8 cellular contexts compared by ENCODE assay signal in genomic region chrX:41922125-41922521, GRCh38. TPM values are rescaled to one million over a fixed set of nuclear protein-coding genes. Genes with fewer than 3 reads are reported as not detected.
DNase-seq lines count a peak whose midpoint lies in the region; ATAC-seq lines count a peak whose summit lies in the region.

No MANE protein-coding gene starts in this region.

- H3K36me3 ChIP-seq in iPS-20b (ENCODE audit: insufficient read depth, low read depth, low read length) = no peaks in the 10 kb centered on the region

- H3K9ac ChIP-seq in iPS-20b (ENCODE audit: low read depth, low read length) = peak overlapping the region; percentile 78

- no peak for ATAC-seq in HG03354 (IDR thresholded peaks at IDR 0.05; ENCODE audit: poor library complexity, severe bottlenecking, unreplicated experiment)

- no peak overlapping the region for H3K27ac ChIP-seq in iPS-20b (ENCODE audit: low read length)

- peak overlapping the region; percentile 92 for H3K4me3 ChIP-seq in iPS-20b (ENCODE audit: low read length)

- peak overlapping the region; percentile 92 for H3K4me3 Mint-ChIP-seq in activated naive CD8-positive, alpha-beta T cell treated with anti-CD3 and anti-CD28 coated beads for 36 hours

- H3K4me1 Mint-ChIP-seq in activated naive CD8-positive, alpha-beta T cell treated with anti-CD3 and anti-CD28 coated beads for 36 hours = peaks cover 28% of the 10 kb centered on the region

- H3K27me3 Mint-ChIP-seq in activated naive CD8-positive, alpha-beta T cell treated with anti-CD3 and anti-CD28 coated beads for 36 hours = no peaks in the 10 kb centered on the region

- peaks cover 8% of the 10 kb centered on the region; the same call in 1 of the 2 replicates for H3K27me3 ChIP-seq in iPS-20b (ENCODE audit: insufficient read depth, low read length)

- peak overlapping the region; percentile 92 for H3K27ac Mint-ChIP-seq in activated naive CD8-positive, alpha-beta T cell treated with anti-CD3 and anti-CD28 coated beads for 36 hours

- no peaks in the 10 kb centered on the region for H3K36me3 Mint-ChIP-seq in activated naive CD8-positive, alpha-beta T cell treated with anti-CD3 and anti-CD28 coated beads for 36 hours

- H3K9me3 ChIP-seq in iPS-20b (ENCODE audit: insufficient read depth, low read depth, low read length) = no peaks in the 10 kb centered on the region

- DNase-seq in NK-92 treated with Interleukin-12 subunit alpha and Interleukin-12 subunit beta, amount 100 ng/mL, for 24 hours (lab: John Stamatoyannopoulos, UW) = peak; percentile 9
- DNase-seq in NK-92 (lab: John Stamatoyannopoulos, UW; ENCODE audit: unreplicated experiment) (no peak), NCI-H526 treated with DMSO at 0.1 percent for 48 hours (lab: John Stamatoyannopoulos, UW) (peak; percentile 19), NCI-H2107 (lab: John Stamatoyannopoulos, UW) (no peak)
- peak; percentile 56 for DNase-seq in activated naive CD8-positive, alpha-beta T cell treated with anti-CD3 and anti-CD28 coated beads for 36 hours
- DNase-seq in stimulated activated CD4-positive, alpha-beta T cell treated with anti-CD3 and anti-CD28 coated beads, Interleukin-1b, Interleukin-23, amount 100 ng/mL, for 48 hours = peak; percentile 41

- peaks cover 3% of the 10 kb centered on the region for H3K4me1 ChIP-seq in iPS-20b (ENCODE audit: insufficient read depth, low read length)

- H3K9me3 Mint-ChIP-seq in activated naive CD8-positive, alpha-beta T cell treated with anti-CD3 and anti-CD28 coated beads for 36 hours = no peaks in the 10 kb centered on the region

RNA-seq across cellular contexts. Expression of gene CASK, which starts 1.2 kb away (rescaled TPM):
- 10 to 100 TPM; 16.6 to 20.4 TPM for total RNA-seq in activated naive CD8-positive, alpha-beta T cell treated with anti-CD3 and anti-CD28 coated beads for 36 hours

Comparison
In these comparisons a context has a peak if more than half of its experiments do, and no peak if none do; other contexts are left out.
1. DNase-seq: peak in NK-92 treated with Interleukin-12 subunit alpha and Interleukin-12 subunit beta, amount 100 ng/mL, for 24 hours (single experiment), NCI-H526 treated with DMSO at 0.1 percent for 48 hours (single experiment), activated naive CD8-positive, alpha-beta T cell treated with anti-CD3 and anti-CD28 coated beads for 36 hours (single experiment) and stimulated activated CD4-positive, alpha-beta T cell treated with anti-CD3 and anti-CD28 coated beads, Interleukin-1b, Interleukin-23, amount 100 ng/mL, for 48 hours (single experiment); none in NK-92 (single experiment) and NCI-H2107 (single experiment).